ENCODE assay signal across 8 cellular contexts in the genomic region with DNA sequence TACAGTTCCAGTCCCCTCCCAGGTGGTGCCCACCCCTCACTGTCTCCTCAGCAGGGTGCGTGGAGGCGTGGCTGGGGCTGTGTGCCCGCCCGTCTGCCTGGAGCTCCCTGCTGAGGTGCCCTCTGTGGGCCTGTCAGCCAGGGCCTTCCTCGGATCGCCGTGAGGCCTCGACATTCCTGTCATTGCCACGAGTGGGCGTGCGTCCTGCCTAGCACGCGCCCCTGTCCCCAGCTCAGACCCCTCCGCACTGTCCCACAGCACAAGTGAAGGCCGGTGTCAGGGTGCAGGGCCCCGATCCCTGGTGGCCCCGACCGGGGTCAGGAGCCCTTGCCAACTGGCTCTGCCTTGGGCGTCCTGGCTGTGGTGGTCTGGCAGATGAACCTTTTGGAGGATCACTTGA. TPM values are rescaled to one million over a fixed set of nuclear protein-coding genes. Genes with fewer than 3 reads are reported as not detected.
"Had no signal": no experiment of that assay in that cellular context is flagged by ENCODE, and none has a peak within 500 bp of the region (broad histone marks: within the 10 kb centered on the region; RNA-seq: fewer than 3 reads in every experiment).

No MANE protein-coding gene starts in this region.

- ATAC-seq: HCT116 had no signal

- H3K9ac ChIP-seq: GM23248 had no signal

- H3K36me3 Mint-ChIP-seq: IgD-negative memory B cell had no signal

- H3K27ac ChIP-seq: GM23248 had no signal

- FAIRE-seq: HTR-8/SVneo had no signal

- H3K27ac Mint-ChIP-seq: HFFc6, IgD-negative memory B cell had no signal

- H3K4me3 Mint-ChIP-seq: HFFc6, IgD-negative memory B cell had no signal

- H3K9me3 ChIP-seq: HAP-1 had no signal

- DNase-seq: GM23248, GOT3, H7, HFFc6 had no signal

- H3K4me3 ChIP-seq: GM23248, HAP-1 had no signal

- H3K9me3 Mint-ChIP-seq: HFFc6, IgD-negative memory B cell had no signal

- H2AFZ ChIP-seq: GM23248 had no signal

- H3K27me3 Mint-ChIP-seq: IgD-negative memory B cell had no signal

- H3K4me1 ChIP-seq: HAP-1 had no signal

RNA-seq across cellular contexts. Expression of a gene that starts 53.2 kb away (rescaled TPM):
- total RNA-seq: GM23248 had no signal
- polyA plus RNA-seq: GM23248 had no signal
